8 cellular contexts compared by ENCODE assay signal in genomic region chr7:116236020-116236630, GRCh38. TPM values are rescaled to one million over a fixed set of nuclear protein-coding genes. Genes with fewer than 3 reads are reported as not detected.
DNase-seq lines count a peak whose midpoint lies in the region; ATAC-seq, FAIRE-seq and TF ChIP-seq lines count a peak whose summit lies in the region.

No MANE protein-coding gene starts in this region.

- intact Hi-C loops in activated CD4-positive, alpha-beta memory T cell treated with anti-CD3 and anti-CD28 coated beads for 36 hours (cut with micrococcal nuclease), result loop anchor here (1.0 kb wide), 2 partner anchors 56 to 63 kb away; no protein-coding TSS in a partner anchor
- intact Hi-C loops in esophagus muscularis mucosa (cut with DNase I), result loop anchor here (1.0 kb wide), 1 partner anchor 56 kb away; no protein-coding TSS in a partner anchor

- TF ChIP-seq POLR2A in H54 (IDR thresholded peaks at IDR 0.05; ENCODE audit: low read depth, low read length) (no peak), esophagus muscularis mucosa (IDR thresholded peaks at IDR 0.05; ENCODE audit: low read depth) (no peak)

- H3K27ac Mint-ChIP-seq in activated CD4-positive, alpha-beta memory T cell treated with anti-CD3 and anti-CD28 coated beads for 36 hours, result no peak overlapping the region
- no peak overlapping the region for H3K27ac Mint-ChIP-seq in neural crest cell (ENCODE audit: unreplicated experiment)

- H3K9me3 Mint-ChIP-seq in activated CD4-positive, alpha-beta memory T cell treated with anti-CD3 and anti-CD28 coated beads for 36 hours, result no peaks in the 10 kb centered on the region
- no peaks in the 10 kb centered on the region for H3K9me3 Mint-ChIP-seq in neural crest cell

- H3K27ac ChIP-seq in esophagus muscularis mucosa (replicated peaks in 1 of 4), result peak overlapping the region in 1 of 4 donors; percentile 11

- WGBS in esophagus muscularis mucosa, result 6% methylated on average over 2 of the region's 2 CpGs

- no peaks in the 10 kb centered on the region for H3K27me3 Mint-ChIP-seq in activated CD4-positive, alpha-beta memory T cell treated with anti-CD3 and anti-CD28 coated beads for 36 hours
- no peaks in the 10 kb centered on the region for H3K27me3 Mint-ChIP-seq in neural crest cell (ENCODE audit: low read depth)

- no peak overlapping the region for H3K4me3 Mint-ChIP-seq in activated CD4-positive, alpha-beta memory T cell treated with anti-CD3 and anti-CD28 coated beads for 36 hours
- no peak overlapping the region for H3K4me3 Mint-ChIP-seq in neural crest cell

- peaks cover 61% of the 10 kb centered on the region for H3K4me1 Mint-ChIP-seq in activated CD4-positive, alpha-beta memory T cell treated with anti-CD3 and anti-CD28 coated beads for 36 hours (ENCODE audit: low read depth)
- peaks cover 27% of the 10 kb centered on the region for H3K4me1 Mint-ChIP-seq in neural crest cell

- TF ChIP-seq CTCF in GM10248 (IDR thresholded peaks at IDR 0.05; ENCODE audit: control extremely low read depth, extremely low read depth, low read depth, missing control alignments), result peak; percentile 36
- peak; percentile 57 to 63 (median 57) for TF ChIP-seq CTCF in esophagus muscularis mucosa (IDR thresholded peaks at IDR 0.05)
- TF ChIP-seq CTCF in neural crest cell (conservative IDR thresholded peaks at IDR 0.05), result peak; percentile 77

- TF ChIP-seq EP300 in esophagus muscularis mucosa (IDR thresholded peaks at IDR 0.05), result no peak

- no peaks in the 10 kb centered on the region for H3K9me3 ChIP-seq in esophagus muscularis mucosa

- peaks cover 0 to 11% (median 4%) of the 10 kb centered on the region in 4 donors for H3K36me3 ChIP-seq in esophagus muscularis mucosa

- peak; percentile 91 for FAIRE-seq in H54 (lab: Jason Lieb, UNC)

- no peaks in the 10 kb centered on the region for H3K27me3 ChIP-seq in esophagus muscularis mucosa

- peaks cover 20 to 95% (median 84%) of the 10 kb centered on the region in 4 donors for H3K4me1 ChIP-seq in esophagus muscularis mucosa

- POLR2A ChIA-PET in GM10248 (lab: Yijun Ruan, JAX), result interaction anchor here (1.3 kb wide), 1 partner anchor 56 kb away, joined by 3 read pairs; no protein-coding TSS in a partner anchor
- POLR2A ChIA-PET in activated CD4-positive, alpha-beta memory T cell treated with anti-CD3 and anti-CD28 coated beads for 36 hours (lab: Charles Lee), result interaction anchor here (2.0 kb wide), 1 partner anchor 56 kb away, joined by 6 read pairs; no protein-coding TSS in a partner anchor

- peaks cover 10% of the 10 kb centered on the region for H3K36me3 Mint-ChIP-seq in activated CD4-positive, alpha-beta memory T cell treated with anti-CD3 and anti-CD28 coated beads for 36 hours
- H3K36me3 Mint-ChIP-seq in neural crest cell (ENCODE audit: low read depth), result no peaks in the 10 kb centered on the region

- DNase-seq in GM10248 (ENCODE audit: extremely low spot score) (peak; percentile 29), H54 (ENCODE audit: insufficient read length, low spot score) (no peak), NCI-H2171 (lab: John Stamatoyannopoulos, UW) (peak; percentile 8), esophagus muscularis mucosa (ENCODE audit: extremely low spot score) (no peak), neural crest cell (ENCODE audit: low read depth, low spot score) (peak; percentile 33)
- DNase-seq in activated CD4-positive, alpha-beta memory T cell treated with anti-CD3 and anti-CD28 coated beads for 36 hours, result peak; percentile 46

- no peak overlapping the region for H3K4me3 ChIP-seq in esophagus muscularis mucosa

- no peak for ATAC-seq in HG03196 (IDR thresholded peaks at IDR 0.05; ENCODE audit: unreplicated experiment)
- no peak for ATAC-seq in HG03097 (IDR thresholded peaks at IDR 0.05; ENCODE audit: low FRiP score, unreplicated experiment)

- CTCF ChIA-PET in GM10248 (lab: Yijun Ruan, JAX), result interaction anchor here (0.7 to 15.3 kb wide), 36 partner anchors 9 to 629 kb away, joined by 3 to 345 read pairs (median 6); partner anchors contain the start of gene TES
- CTCF ChIA-PET in activated CD4-positive, alpha-beta memory T cell treated with anti-CD3 and anti-CD28 coated beads for 36 hours (lab: Charles Lee), result interaction anchor here (0.7 to 13.2 kb wide), 31 partner anchors 8 to 572 kb away, joined by 3 to 399 read pairs (median 5); partner anchors contain the start of gene TES

RNA-seq across cellular contexts. Expression of gene TES, which starts 25.8 kb away (rescaled TPM):
- total RNA-seq in activated CD4-positive, alpha-beta memory T cell treated with anti-CD3 and anti-CD28 coated beads for 36 hours, result 10 to 100 TPM; 81.8 to 90.6 TPM
- total RNA-seq in esophagus muscularis mucosa (100 to 1,000 TPM; 213 to 356 (median 265) TPM), neural crest cell (15.0 and 18.7 TPM in 2 replicates)

Comparison
In these comparisons a context has a peak if more than half of its experiments do, and no peak if none do; other contexts are left out.
1. DNase-seq: peak in GM10248 (single experiment), NCI-H2171 (single experiment), activated CD4-positive, alpha-beta memory T cell treated with anti-CD3 and anti-CD28 coated beads for 36 hours (single experiment) and neural crest cell (single experiment); none in H54 (single experiment) and esophagus muscularis mucosa (single experiment).
2. Peak in every context shown above with its lines, with median percentiles within 50 percentile points of each other: CTCF ChIP-seq.